Comparison of ENCODE assay signal across 6 cellular contexts in the genomic region with DNA sequence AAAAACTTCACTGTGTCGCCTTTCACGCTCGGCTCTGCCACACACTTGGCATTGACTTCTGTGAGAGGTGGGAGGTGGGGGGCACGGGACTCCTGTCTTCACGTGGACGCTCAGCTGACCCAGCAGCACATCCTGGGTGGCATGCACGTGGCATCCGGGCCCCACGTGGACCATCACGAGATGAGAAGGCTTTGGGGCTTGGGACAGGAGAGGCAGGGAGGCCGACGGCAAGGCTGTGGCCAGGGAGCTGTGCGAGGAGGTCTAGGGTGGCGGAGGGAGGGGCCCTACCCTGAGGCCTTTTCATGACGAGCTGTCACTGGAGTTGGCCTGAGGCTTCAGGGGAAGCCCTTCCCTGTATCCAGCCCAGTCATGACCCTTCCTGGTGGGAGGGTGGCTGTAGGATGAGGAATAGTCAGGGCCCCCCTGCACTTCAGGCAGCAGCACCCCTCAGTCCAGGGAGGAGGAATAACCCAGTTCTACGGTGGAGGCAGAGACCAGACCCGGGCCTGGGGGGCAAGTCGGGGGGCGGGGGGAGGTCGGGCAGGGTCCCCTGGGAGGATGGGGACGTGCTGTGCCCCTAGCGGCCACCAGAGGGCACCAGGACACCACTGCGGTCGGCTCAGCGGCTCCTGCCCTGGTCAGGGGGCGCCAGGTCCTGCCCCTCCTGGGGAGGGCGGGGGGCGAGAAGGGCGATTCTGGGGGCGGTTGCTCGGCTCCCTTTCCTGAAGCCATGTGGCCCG. TPM values are rescaled to one million over a fixed set of nuclear protein-coding genes. Genes with fewer than 3 reads are reported as not detected.
A peak's percentile ranks its signal among the peaks of the same experiment; 100 is the strongest.
DNase-seq lines count a peak whose midpoint lies in the region; ATAC-seq and TF ChIP-seq lines count a peak whose summit lies in the region.

No MANE protein-coding gene starts in this region.

- no peaks in the 10 kb centered on the region for H3K36me3 Mint-ChIP-seq in CD4-positive, alpha-beta T cell (ENCODE audit: low read depth)

- H3K27ac Mint-ChIP-seq in CD4-positive, alpha-beta T cell, result no peak overlapping the region

- CTCF ChIA-PET in CD4-positive, alpha-beta T cell (lab: Charles Lee), result interaction anchor here (0.7 to 2.1 kb wide), 11 partner anchors 8 to 308 kb away, joined by 3 to 14 read pairs (median 4); a partner anchor contains a TSS
- CTCF ChIA-PET in Panc1 (lab: Charles Lee), result interaction anchor here (0.5 to 2.2 kb wide), 9 partner anchors 14 to 310 kb away, joined by 3 to 11 read pairs (median 5); a partner anchor contains a TSS

- in situ Hi-C loops in Panc1 (cut with HindIII; ENCODE audit: low pct_unique_long_range_greater_than_20kb, low sequenced_read_pairs), result no loop called here

- POLR2A ChIA-PET in CD4-positive, alpha-beta T cell (lab: Charles Lee), result interaction anchor here (0.6 kb wide), 1 partner anchor 57 kb away, joined by 3 read pairs; no protein-coding TSS in a partner anchor
- POLR2A ChIA-PET in Panc1 (lab: Charles Lee), result no interaction called here

- no peak for TF ChIP-seq EP300 in ovary (IDR thresholded peaks at IDR 0.05)

- peak; percentile 84 for ATAC-seq in CD4-positive, alpha-beta T cell (ENCODE audit: poor library complexity)
- ATAC-seq in Panc1 (peak; percentile 74), HG02840 (IDR thresholded peaks at IDR 0.05; ENCODE audit: low FRiP score, unreplicated experiment) (no peak)

- H3K27ac ChIP-seq in CD4-positive, alpha-beta T cell (ENCODE audit: low read depth, low read length), result no peak overlapping the region
- no peak overlapping the region for H3K27ac ChIP-seq in Panc1 (ENCODE audit: low read length)
- no peak overlapping the region for H3K27ac ChIP-seq in breast epithelium
- H3K27ac ChIP-seq in ovary, result no peak overlapping the region

- H3K4me3 ChIP-seq in Panc1 (ENCODE audit: low read depth in 2 of 2, low read length in 2 of 2) (peak overlapping the region; percentile 18 to 29; a peak in 3 of 4 replicates), breast epithelium (peak overlapping the region in 2 of 3 donors; percentile 28 to 40), ovary (no peak overlapping the region)

- H3K4me1 Mint-ChIP-seq in CD4-positive, alpha-beta T cell (ENCODE audit: low read depth), result no peaks in the 10 kb centered on the region

- intact Hi-C loops in CD4-positive, alpha-beta T cell (cut with DNase I, micrococcal nuclease), result loop anchor here (1.0 to 5.0 kb wide), 3 partner anchors 79 to 308 kb away; no protein-coding TSS in a partner anchor
- intact Hi-C loops in Panc1 (cut with micrococcal nuclease; ENCODE audit: unreplicated experiment) (no loop called here), breast epithelium (cut with DNase I; ENCODE audit: low total_unique reads) (no loop called here), ovary (cut with DNase I) (loop anchor here in 2 of 4 donors (2.0 to 10.0 kb wide), 2 partner anchors 79 to 311 kb away; no protein-coding TSS in a partner anchor)

- H3K9me3 ChIP-seq in CD4-positive, alpha-beta T cell (ENCODE audit: control insufficient read depth, low read length), result no peaks in the 10 kb centered on the region
- H3K9me3 ChIP-seq in Panc1 (ENCODE audit: control insufficient read depth, insufficient read depth, low read depth, low read length) (no peaks in the 10 kb centered on the region), breast epithelium (no peaks in the 10 kb centered on the region), ovary (no peaks in the 10 kb centered on the region)

- H3K27me3 ChIP-seq in CD4-positive, alpha-beta T cell (ENCODE audit: control insufficient read depth, insufficient read depth, low read length), result peaks cover 14% of the 10 kb centered on the region
- H3K27me3 ChIP-seq in Panc1 (ENCODE audit: control insufficient read depth, insufficient read depth, low read length) (no peaks in the 10 kb centered on the region), breast epithelium (peaks cover 0 to 18% of the 10 kb centered on the region in 2 donors), ovary (no peaks in the 10 kb centered on the region)

- H3K9me3 Mint-ChIP-seq in CD4-positive, alpha-beta T cell, result no peaks in the 10 kb centered on the region

- DNase-seq in CD4-positive, alpha-beta T cell, result peak; percentile 43 to 74 (median 56)
- DNase-seq in Panc1 (ENCODE audit: low read depth, low spot score) (no peak), breast epithelium (ENCODE audit: low spot score in 2 of 2) (no peak), ovary (peak in 4 of 5 donors; percentile 37 to 71 (median 62)), kidney tubule cell (ENCODE audit: low spot score) (no peak)

- no TSS peak for BruUV-seq in Panc1 (replicated peaks; lab: Mats Ljungman, UMichigan)

- no peaks in the 10 kb centered on the region for H3K36me3 ChIP-seq in Panc1 (ENCODE audit: control insufficient read depth, insufficient read depth, low read length)
- no peaks in the 10 kb centered on the region for H3K36me3 ChIP-seq in breast epithelium
- no peaks in the 10 kb centered on the region for H3K36me3 ChIP-seq in ovary

- no peaks in the 10 kb centered on the region; the same call in 1 of the 2 replicates for H3K4me1 ChIP-seq in Panc1 (ENCODE audit: control insufficient read depth, insufficient read depth, low read length)
- H3K4me1 ChIP-seq in breast epithelium, result no peaks in the 10 kb centered on the region
- no peaks in the 10 kb centered on the region for H3K4me1 ChIP-seq in ovary (ENCODE audit: insufficient read depth)

- 22 to 28% (median 27%) methylated on average over 29 to 32 of the region's 32 CpGs for WGBS in ovary, 3 donors

- TF ChIP-seq POLR2A in breast epithelium (IDR thresholded peaks at IDR 0.05) (no peak), ovary (IDR thresholded peaks at IDR 0.05) (no peak)

- TF ChIP-seq CTCF in CD4-positive, alpha-beta T cell (IDR thresholded peaks at IDR 0.05), result peak; percentile 93
- TF ChIP-seq CTCF in Panc1 (IDR thresholded peaks at IDR 0.05) (peak; percentile 98), breast epithelium (IDR thresholded peaks at IDR 0.05) (peak in 2 of 3 donors; percentile 47 to 68), ovary (IDR thresholded peaks at IDR 0.05) (peak; percentile 33 to 80 (median 49))

- H3K27me3 Mint-ChIP-seq in CD4-positive, alpha-beta T cell, result peaks cover 19% of the 10 kb centered on the region

- no peak overlapping the region for H3K4me3 Mint-ChIP-seq in CD4-positive, alpha-beta T cell

RNA-seq across cellular contexts. Expression of a gene that starts 2.0 kb away (rescaled TPM):
- not detected for total RNA-seq in CD4-positive, alpha-beta T cell
- total RNA-seq in Panc1 (2021; ENCODE audit: unreplicated experiment) (1.5 TPM), breast epithelium (1 to 10 TPM in 1 of 3 donors, under 1 TPM in 1, not detected in 1; 0.33 to 1.9 TPM), ovary (under 1 TPM in 4 of 7 donors, not detected in 3; 0.07 to 0.32 (median 0.22) TPM)
- polyA plus RNA-seq in Panc1 (2012; ENCODE audit: insufficient read length), result 4.7 TPM
- polyA plus RNA-seq in ovary, result under 1 TPM in 1 of 2 donors, not detected in 1; 0.34 TPM

RNA-seq across cellular contexts. Expression of a gene that starts 16.0 kb away (rescaled TPM):
- total RNA-seq in CD4-positive, alpha-beta T cell, result 10 to 100 TPM; 29.0 to 30.9 TPM
- total RNA-seq in Panc1 (2021; ENCODE audit: unreplicated experiment), result 74.2 TPM
- 67.0 TPM for polyA plus RNA-seq in Panc1 (2012; ENCODE audit: insufficient read length)
- 10 to 100 TPM in 2 of 3 donors, 1 to 10 TPM in 1; 8.3 to 36.4 (median 34.2) TPM for total RNA-seq in breast epithelium
- total RNA-seq in ovary, result 10 to 100 TPM in 3 of 7 donors, 1 to 10 TPM in 4; 4.5 to 76.2 (median 6.1) TPM
- polyA plus RNA-seq in ovary, result 1 to 10 TPM in 1 of 2 donors, not detected in 1; 8.4 TPM

RNA-seq across cellular contexts. Expression of a gene that starts 17.6 kb away (rescaled TPM):
- under 1 TPM; 0.69 to 0.95 TPM for total RNA-seq in CD4-positive, alpha-beta T cell
- 9.8 TPM for total RNA-seq in Panc1 (2021; ENCODE audit: unreplicated experiment)
- 12.0 TPM for polyA plus RNA-seq in Panc1 (2012; ENCODE audit: insufficient read length)
- total RNA-seq in breast epithelium, result 1 to 10 TPM in 2 of 3 donors, under 1 TPM in 1; 0.16 to 2.8 (median 1.6) TPM
- under 1 TPM in 5 of 7 donors, not detected in 2; 0.12 to 0.34 (median 0.20) TPM for total RNA-seq in ovary
- polyA plus RNA-seq in ovary, result under 1 TPM in 1 of 2 donors, not detected in 1; 0.10 TPM

RNA-seq across cellular contexts. Expression of a gene that starts 23.5 kb away (rescaled TPM):
- 10 to 100 TPM; 13.9 TPM for total RNA-seq in CD4-positive, alpha-beta T cell
- 58.8 TPM for total RNA-seq in Panc1 (2021; ENCODE audit: unreplicated experiment)
- polyA plus RNA-seq in Panc1 (2012; ENCODE audit: insufficient read length), result 82.0 TPM
- total RNA-seq in breast epithelium, result 10 to 100 TPM in 1 of 3 donors, 1 to 10 TPM in 2; 5.4 to 18.0 (median 10.0) TPM
- 1 to 10 TPM; 1.5 to 6.7 (median 2.1) TPM for total RNA-seq in ovary
- polyA plus RNA-seq in ovary, result 1 to 10 TPM in 1 of 2 donors, under 1 TPM in 1; 0.13 to 2.2 TPM

RNA-seq across cellular contexts. Expression of a gene that starts 24.9 kb away (rescaled TPM):
- total RNA-seq in CD4-positive, alpha-beta T cell, result 10 to 100 TPM; 50.2 to 52.0 TPM
- total RNA-seq in Panc1 (2021; ENCODE audit: unreplicated experiment), result 193 TPM
- 179 TPM for polyA plus RNA-seq in Panc1 (2012; ENCODE audit: insufficient read length)
- total RNA-seq in breast epithelium, result 10 to 100 TPM; 36.2 to 38.7 (median 38.2) TPM
- 10 to 100 TPM; 17.8 to 55.2 (median 46.3) TPM for total RNA-seq in ovary
- polyA plus RNA-seq in ovary, result 10 to 100 TPM; 23.8 to 33.9 TPM

Comparison
In these comparisons a context has a peak if more than half of its experiments do, and no peak if none do; other contexts are left out.
1. DNase-seq: peak in CD4-positive, alpha-beta T cell (10 of 10) and ovary (4 of 5); none in Panc1 (single experiment), breast epithelium (0 of 2) and kidney tubule cell (single experiment).
2. intact Hi-C loops: an anchor here in CD4-positive, alpha-beta T cell (1.0 to 5.0 kb wide); none called in Panc1 and breast epithelium.
3. Peak in every context shown above with its lines, with median percentiles within 50 percentile points of each other: CTCF ChIP-seq.